In the genomic region with DNA sequence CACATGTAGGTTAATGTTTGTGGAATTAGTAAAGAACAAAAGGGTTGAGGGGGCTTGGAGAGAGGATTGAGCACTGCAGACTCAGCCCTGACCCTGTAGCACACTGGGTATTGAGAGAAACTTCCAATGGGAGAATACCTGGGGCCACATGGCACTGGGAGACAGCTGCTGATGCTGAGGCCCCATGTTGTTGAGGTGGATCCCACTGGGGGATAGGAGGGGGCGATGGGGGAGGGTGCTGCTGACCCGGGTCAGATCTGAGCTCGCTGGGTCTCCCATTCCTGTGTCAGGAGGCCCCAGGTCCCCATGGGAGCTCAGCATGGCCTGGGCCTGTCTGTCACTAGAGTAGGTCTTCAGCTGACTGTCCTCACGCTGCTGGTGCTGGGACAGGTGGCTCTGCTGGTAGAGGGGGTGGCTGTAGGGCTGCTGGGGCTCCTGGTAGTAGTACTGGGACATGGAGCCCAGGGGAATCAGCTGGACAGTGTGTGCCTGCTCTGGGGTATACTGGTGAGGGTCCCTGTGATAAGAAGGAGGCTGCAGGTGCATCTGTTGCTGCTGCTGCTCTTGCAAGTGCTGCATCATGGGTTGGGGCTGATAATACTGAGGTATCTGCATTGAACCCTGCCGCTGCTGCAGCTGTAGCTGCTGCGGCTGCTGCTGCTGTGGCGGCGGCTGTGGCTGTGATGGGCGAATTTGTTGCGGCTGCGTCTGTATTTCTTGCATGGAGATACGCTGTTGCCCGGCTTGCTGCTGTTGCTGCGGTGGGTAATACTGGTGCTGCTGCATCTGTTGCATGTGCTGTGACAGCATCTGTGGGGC, we compare ENCODE assay signal across 22 cellular contexts.
"Had no signal": no experiment of that assay in that cellular context is flagged by ENCODE, and none has a peak within 500 bp of the region (broad histone marks: within the 10 kb centered on the region; RNA-seq: fewer than 3 reads in every experiment).

No MANE protein-coding gene starts in this region.

- H3K27ac ChIP-seq: gastroesophageal sphincter, prostate gland, VCaP had no signal

- H3K36me3 Mint-ChIP-seq: natural killer cell had no signal

- H3K27me3 Mint-ChIP-seq: stimulated activated naive CD8-positive, alpha-beta T cell treated with anti-CD3 and anti-CD28 coated beads, Interleukin-15, amount 100 ng/mL, for 72 hours; T-cell had no signal

- H3K27me3 ChIP-seq: esophagus squamous epithelium, gastroesophageal sphincter, transverse colon had no signal

- DNase-seq: activated CD4-positive, alpha-beta T cell treated with anti-CD3 and anti-CD28 coated beads for 1 hour; activated CD8-positive, alpha-beta memory T cell treated with anti-CD3 and anti-CD28 coated beads for 24 hours; activated CD8-positive, alpha-beta memory T cell treated with anti-CD3 and anti-CD28 coated beads, Interleukin-2, amount 50 U/mL, for 4 hours; activated effector memory CD4-positive, alpha-beta T cell treated with anti-CD3 and anti-CD28 coated beads, Interleukin-2, amount 50 U/mL, for 16 hours; activated naive CD4-positive, alpha-beta T cell treated with anti-CD3 and anti-CD28 coated beads, Interleukin-2, amount 50 U/mL, for 16 hours; activated T-cell treated with anti-CD3 and anti-CD28 coated beads, Interleukin-2, amount 50 U/mL, for 48 hours; amniotic stem cell; cortex of kidney; endodermal cell; esophagus squamous epithelium; hypothalamus; left cardiac atrium; midbrain; natural killer cell; stimulated activated CD4-positive, alpha-beta T cell treated with anti-CD3 and anti-CD28 coated beads, Interleukin-4, amount 100 ng/mL, for 4 hours; stimulated activated naive CD8-positive, alpha-beta T cell treated with anti-CD3 and anti-CD28 coated beads, Interleukin-15, amount 100 ng/mL, for 72 hours; T-cell; transverse colon had no signal

- H3K4me3 ChIP-seq: esophagus squamous epithelium, gastroesophageal sphincter, prostate gland, transverse colon had no signal

- H3K4me1 ChIP-seq: prostate gland had no signal

- H3K4me3 Mint-ChIP-seq: endodermal cell; natural killer cell; stimulated activated naive CD8-positive, alpha-beta T cell treated with anti-CD3 and anti-CD28 coated beads, Interleukin-15, amount 100 ng/mL, for 72 hours; T-cell; T-helper 2 cell treated with Interferon-gamma antibody and Interleukin-4, amounts not matched to agents 5 μg/mL and 100 μg/mL, for 36 hours had no signal

- H3K9me3 Mint-ChIP-seq: endodermal cell; natural killer cell; stimulated activated naive CD8-positive, alpha-beta T cell treated with anti-CD3 and anti-CD28 coated beads, Interleukin-15, amount 100 ng/mL, for 72 hours; T-cell; T-helper 2 cell treated with Interferon-gamma antibody and Interleukin-4, amounts not matched to agents 5 μg/mL and 100 μg/mL, for 36 hours had no signal

- H3K9me3 ChIP-seq: esophagus squamous epithelium, gastroesophageal sphincter, prostate gland, transverse colon had no signal

- H3K36me3 ChIP-seq: transverse colon had no signal

- ATAC-seq: gastroesophageal sphincter; left cardiac atrium; natural killer cell; stimulated activated naive CD8-positive, alpha-beta T cell treated with anti-CD3 and anti-CD28 coated beads, Interleukin-15, amount 100 ng/mL, for 72 hours; T-cell had no signal

- H3K27ac Mint-ChIP-seq: endodermal cell; stimulated activated naive CD8-positive, alpha-beta T cell treated with anti-CD3 and anti-CD28 coated beads, Interleukin-15, amount 100 ng/mL, for 72 hours; T-helper 2 cell treated with Interferon-gamma antibody and Interleukin-4, amounts not matched to agents 5 μg/mL and 100 μg/mL, for 36 hours had no signal
